14 cellular contexts compared by ENCODE assay signal in genomic region chr3:50163572-50163971, GRCh38. TPM values are rescaled to one million over a fixed set of nuclear protein-coding genes. Genes with fewer than 3 reads are reported as not detected.
DNase-seq lines count a peak whose midpoint lies in the region; ATAC-seq and TF ChIP-seq lines count a peak whose summit lies in the region.
"Had no signal": no experiment of that assay in that cellular context is flagged by ENCODE, and none has a peak within 500 bp of the region (broad histone marks: within the 10 kb centered on the region; RNA-seq: fewer than 3 reads in every experiment).

No MANE protein-coding gene starts in this region.

- no peak for TF ChIP-seq POLR2A in gastroesophageal sphincter (IDR thresholded peaks at IDR 0.05)

- TF ChIP-seq CTCF in gastroesophageal sphincter (IDR thresholded peaks at IDR 0.05) (no peak), psoas muscle (IDR thresholded peaks at IDR 0.05) (no peak)

- H3K4me3 ChIP-seq in right cardiac atrium (ENCODE audit: low read length) (no peak overlapping the region), gastroesophageal sphincter (no peak overlapping the region), psoas muscle (no peak overlapping the region)

- H3K27ac ChIP-seq in right cardiac atrium (ENCODE audit: low read length): peak overlapping the region; percentile 37
- H3K27ac ChIP-seq in gastroesophageal sphincter: peak overlapping the region; percentile 12 to 94 (median 85)
- peak overlapping the region; percentile 65 for H3K27ac ChIP-seq in psoas muscle

- H3K4me1 ChIP-seq in right cardiac atrium (ENCODE audit: control insufficient read depth, insufficient read depth, low read length) (peaks cover 33% of the 10 kb centered on the region), gastroesophageal sphincter (peaks cover 9 to 100% (median 60%) of the 10 kb centered on the region in 3 donors), psoas muscle (peaks cover 62% of the 10 kb centered on the region)

- 72% methylated on average over 1 of the region's 1 CpG for WGBS in right cardiac atrium
- WGBS in gastroesophageal sphincter (ENCODE audit: low coverage in 1 of 2), 2 donors: no CpG with 5 or more reads among the region's 1 CpG
- WGBS in psoas muscle, 3 donors: 50 to 85% (median 63%) methylated on average over 1 of the region's 1 CpG

- intact Hi-C loops in right cardiac atrium (cut with DNase I): no loop called here
- intact Hi-C loops in Right ventricle myocardium superior (cut with DNase I): no loop called here
- intact Hi-C loops in psoas muscle (cut with DNase I): no loop called here

- ATAC-seq in right cardiac atrium: no peak
- ATAC-seq in Right ventricle myocardium superior (ENCODE audit: poor library complexity): no peak
- no peak for ATAC-seq in gastroesophageal sphincter
- ATAC-seq in psoas muscle: no peak
- ATAC-seq in GM21528 (IDR thresholded peaks at IDR 0.05; ENCODE audit: low FRiP score, unreplicated experiment): no peak
- ATAC-seq: activated CD8-positive, alpha-beta memory T cell treated with anti-CD3 and anti-CD28 coated beads, Interleukin-2, amount 10 ng/mL, durations not matched to agents 7 days and 5 days had no signal

- no peaks in the 10 kb centered on the region for H3K36me3 ChIP-seq in gastroesophageal sphincter
- peaks cover 0 to 9% of the 10 kb centered on the region in 2 donors for H3K36me3 ChIP-seq in psoas muscle (ENCODE audit: insufficient read depth in 1 of 2, low read depth in 1 of 2)

- H3K9me3 ChIP-seq in right cardiac atrium (ENCODE audit: control insufficient read depth, low read length) (no peaks in the 10 kb centered on the region), gastroesophageal sphincter (no peaks in the 10 kb centered on the region), psoas muscle (no peaks in the 10 kb centered on the region)

- DNase-seq in right cardiac atrium (no peak), Right ventricle myocardium superior (no peak), psoas muscle (no peak), NCI-H748 (lab: John Stamatoyannopoulos, UW; ENCODE audit: unreplicated experiment) (no peak), NAMALWA (ENCODE audit: low spot score) (no peak)
- no peak for DNase-seq in activated CD4-positive, alpha-beta T cell treated with anti-CD3 and anti-CD28 coated beads, Interleukin-2, amount 50 U/mL, for 1 hour
- DNase-seq: activated CD8-positive, alpha-beta memory T cell treated with anti-CD3 and anti-CD28 coated beads, Interleukin-2, amount 10 ng/mL, durations not matched to agents 7 days and 5 days; activated naive CD4-positive, alpha-beta T cell treated with anti-CD3 and anti-CD28 coated beads, Interleukin-2, amount 10 ng/mL, durations not matched to agents 7 days and 5 days; DMS153; NCI-H748 treated with DMSO at 0.1 percent for 48 hours had no signal

- TF ChIP-seq EP300 in gastroesophageal sphincter (IDR thresholded peaks at IDR 0.05): no peak

- no peaks in the 10 kb centered on the region for H3K27me3 ChIP-seq in right cardiac atrium (ENCODE audit: control insufficient read depth, insufficient read depth)
- H3K27me3 ChIP-seq in gastroesophageal sphincter: no peaks in the 10 kb centered on the region
- no peaks in the 10 kb centered on the region for H3K27me3 ChIP-seq in psoas muscle (ENCODE audit: insufficient read depth in 3 of 3, low read length in 2 of 3)

RNA-seq across cellular contexts. Expression of gene SEMA3F, which starts 8.4 kb away (rescaled TPM):
- 10 to 100 TPM in 2 of 4 donors, 1 to 10 TPM in 2; 7.3 to 15.2 (median 9.4) TPM for total RNA-seq in right cardiac atrium
- polyA plus RNA-seq in right cardiac atrium: 10.2 TPM
- total RNA-seq in Right ventricle myocardium superior: 10.8 TPM
- 10 to 100 TPM in 3 of 4 donors, 1 to 10 TPM in 1; 6.7 to 33.5 (median 16.3) TPM for total RNA-seq in gastroesophageal sphincter
- total RNA-seq in psoas muscle: 10 to 100 TPM in 3 of 4 donors, 1 to 10 TPM in 1; 7.0 to 13.7 (median 12.3) TPM
- polyA plus RNA-seq in psoas muscle: 1 to 10 TPM; 4.7 to 7.6 (median 6.8) TPM

RNA-seq across cellular contexts. Expression of gene GNAT1, which starts 27.8 kb away (rescaled TPM):
- total RNA-seq in right cardiac atrium (not detected), Right ventricle myocardium superior (not detected), gastroesophageal sphincter (not detected), psoas muscle (not detected)
- polyA plus RNA-seq in right cardiac atrium (not detected), psoas muscle (not detected)
- total RNA-seq: activated CD8-positive, alpha-beta memory T cell treated with anti-CD3 and anti-CD28 coated beads, Interleukin-2, amount 10 ng/mL, durations not matched to agents 7 days and 5 days; epithelial cell of proximal tubule; subcutaneous adipose tissue had no signal

RNA-seq across cellular contexts. Expression of gene SLC38A3, which starts 41.5 kb away (rescaled TPM):
- total RNA-seq in right cardiac atrium (10 to 100 TPM in 1 of 4 donors, 1 to 10 TPM in 3; 5.0 to 10.4 (median 8.9) TPM), Right ventricle myocardium superior (10.6 TPM), gastroesophageal sphincter (under 1 TPM in 2 of 4 donors, not detected in 2; 0.35 TPM), psoas muscle (10 to 100 TPM in 1 of 4 donors, 1 to 10 TPM in 3; 1.7 to 12.7 (median 5.4) TPM)
- polyA plus RNA-seq in right cardiac atrium (5.4 TPM), psoas muscle (1 to 10 TPM in 2 of 3 donors, under 1 TPM in 1; 0.12 to 4.5 (median 1.3) TPM)
- total RNA-seq: activated CD8-positive, alpha-beta memory T cell treated with anti-CD3 and anti-CD28 coated beads, Interleukin-2, amount 10 ng/mL, durations not matched to agents 7 days and 5 days; epithelial cell of proximal tubule; subcutaneous adipose tissue had no signal
